Comparison of ENCODE assay signal across 13 cellular contexts in genomic region chr22:31870890-31871289, GRCh38.
DNase-seq lines count a peak whose midpoint lies in the region; ATAC-seq and TF ChIP-seq lines count a peak whose summit lies in the region.
"Had no signal": no experiment of that assay in that cellular context is flagged by ENCODE, and none has a peak within 500 bp of the region (broad histone marks: within the 10 kb centered on the region; RNA-seq: fewer than 3 reads in every experiment).

No MANE protein-coding gene starts in this region.

- no peak overlapping the region for H3K27ac ChIP-seq in endodermal cell (ENCODE audit: low read depth, low read length)
- H3K27ac ChIP-seq: gastrocnemius medialis had no signal

- H3K4me3 Mint-ChIP-seq in endodermal cell, result no peak overlapping the region
- H3K4me3 Mint-ChIP-seq in stimulated activated naive CD8-positive, alpha-beta T cell treated with anti-CD3 and anti-CD28 coated beads, Interleukin-15, amount 100 ng/mL, for 72 hours, result no peak overlapping the region
- H3K4me3 Mint-ChIP-seq: CD8-positive, alpha-beta memory T cell; GM23338 had no signal

- no peak overlapping the region for H3K9ac ChIP-seq in endodermal cell (ENCODE audit: extremely low read depth, low read length, poor library complexity, severe bottlenecking)

- no peaks in the 10 kb centered on the region for H3K27me3 ChIP-seq in endodermal cell (ENCODE audit: control insufficient read depth, insufficient read depth, low read length, poor library complexity, severe bottlenecking)
- H3K27me3 ChIP-seq: gastrocnemius medialis had no signal

- H3K36me3 ChIP-seq in endodermal cell (ENCODE audit: control insufficient read depth, insufficient read depth, low read length), result peaks cover 28% of the 10 kb centered on the region

- TF ChIP-seq CTCF in AG09319 (IDR thresholded peaks at IDR 0.05; ENCODE audit: low read depth, low read length), result peak; percentile 22
- no peak for TF ChIP-seq CTCF in endodermal cell (conservative IDR thresholded peaks at IDR 0.05)

- no peaks in the 10 kb centered on the region for H3K9me3 Mint-ChIP-seq in endodermal cell
- no peaks in the 10 kb centered on the region for H3K9me3 Mint-ChIP-seq in stimulated activated naive CD8-positive, alpha-beta T cell treated with anti-CD3 and anti-CD28 coated beads, Interleukin-15, amount 100 ng/mL, for 72 hours
- H3K9me3 Mint-ChIP-seq: CD8-positive, alpha-beta memory T cell; GM23338 had no signal

- ATAC-seq in stimulated activated naive CD8-positive, alpha-beta T cell treated with anti-CD3 and anti-CD28 coated beads, Interleukin-15, amount 100 ng/mL, for 72 hours, result no peak
- ATAC-seq: gastrocnemius medialis, GM23338 had no signal

- 88 to 94% methylated on average over 6 of the region's 6 CpGs for WGBS in endodermal cell (ENCODE audit: insufficient coverage in 1 of 2, insufficient read length in 1 of 2), 2 experiments

- H3K4me1 Mint-ChIP-seq in endodermal cell, result no peaks in the 10 kb centered on the region
- H3K4me1 Mint-ChIP-seq in stimulated activated naive CD8-positive, alpha-beta T cell treated with anti-CD3 and anti-CD28 coated beads, Interleukin-15, amount 100 ng/mL, for 72 hours, result peaks cover 12% of the 10 kb centered on the region

- H3K36me3 Mint-ChIP-seq in endodermal cell (ENCODE audit: low read depth), result peaks cover 41% of the 10 kb centered on the region

- H3K27me3 Mint-ChIP-seq in endodermal cell (ENCODE audit: insufficient read depth), result no peaks in the 10 kb centered on the region
- no peaks in the 10 kb centered on the region for H3K27me3 Mint-ChIP-seq in stimulated activated naive CD8-positive, alpha-beta T cell treated with anti-CD3 and anti-CD28 coated beads, Interleukin-15, amount 100 ng/mL, for 72 hours
- H3K27me3 Mint-ChIP-seq: CD8-positive, alpha-beta memory T cell had no signal

- H3K4me3 ChIP-seq in endodermal cell (ENCODE audit: low read length), result no peak overlapping the region
- H3K4me3 ChIP-seq: gastrocnemius medialis, GM23338 had no signal

- H3K9me3 ChIP-seq in endodermal cell (ENCODE audit: control insufficient read depth, low read length), result no peaks in the 10 kb centered on the region
- H3K9me3 ChIP-seq: gastrocnemius medialis had no signal

- H3K27ac Mint-ChIP-seq in endodermal cell, result no peak overlapping the region
- no peak overlapping the region for H3K27ac Mint-ChIP-seq in stimulated activated naive CD8-positive, alpha-beta T cell treated with anti-CD3 and anti-CD28 coated beads, Interleukin-15, amount 100 ng/mL, for 72 hours
- H3K27ac Mint-ChIP-seq: GM23338 had no signal

- in situ Hi-C loops in G401 (cut with HindIII; ENCODE audit: low sequenced_read_pairs), result no loop called here

- DNase-seq in AG09319 (ENCODE audit: extremely low read depth, low read depth), result peak; percentile 27
- peak; percentile 71 for DNase-seq in NCI-H69 (lab: John Stamatoyannopoulos, UW)
- peak; percentile 93 for DNase-seq in dermis blood vessel endothelial cell
- DNase-seq in lung microvascular endothelial cell (ENCODE audit: low read depth in 2 of 2), result peak; percentile 24 to 97
- DNase-seq in endodermal cell, result no peak
- DNase-seq in G401 (ENCODE audit: low spot score), result no peak
- DNase-seq in NOMO-1 treated with dmso at 0.1 percent for 144 hours (lab: John Stamatoyannopoulos, UW; ENCODE audit: unreplicated experiment), result no peak
- no peak for DNase-seq in stimulated activated naive CD8-positive, alpha-beta T cell treated with anti-CD3 and anti-CD28 coated beads, Interleukin-15, amount 100 ng/mL, for 72 hours
- DNase-seq: activated CD4-positive, alpha-beta T cell treated with anti-CD3 and anti-CD28 coated beads for 48 hours; CD8-positive, alpha-beta memory T cell; gastrocnemius medialis; NCI-H1417 treated with DMSO at 0.1 percent for 48 hours had no signal

- H3K4me1 ChIP-seq in endodermal cell (ENCODE audit: control insufficient read depth, insufficient read depth, low read length), result no peaks in the 10 kb centered on the region
- H3K4me1 ChIP-seq: gastrocnemius medialis had no signal

Comparison
In these comparisons a context has a peak if more than half of its experiments do, and no peak if none do; other contexts are left out.
1. DNase-seq: peak in AG09319 (single experiment), NCI-H69 (single experiment), dermis blood vessel endothelial cell (single experiment) and lung microvascular endothelial cell (2 of 2); none in endodermal cell (single experiment), G401 (single experiment), NOMO-1 treated with dmso at 0.1 percent for 144 hours (single experiment) and stimulated activated naive CD8-positive, alpha-beta T cell treated with anti-CD3 and anti-CD28 coated beads, Interleukin-15, amount 100 ng/mL, for 72 hours (0 of 2).